13 cellular contexts compared by ENCODE assay signal in genomic region chr11:76756341-76756771, GRCh38.
"Had no signal": no experiment of that assay in that cellular context is flagged by ENCODE, and none has a peak within 500 bp of the region (broad histone marks: within the 10 kb centered on the region; RNA-seq: fewer than 3 reads in every experiment).

No MANE protein-coding gene starts in this region.

- H3K9me3 ChIP-seq: ascending aorta, left lung, upper lobe of left lung had no signal

- H3K27me3 ChIP-seq: ascending aorta, foreskin keratinocyte, left lung, upper lobe of left lung had no signal

- H3K9me3 Mint-ChIP-seq: activated CD4-positive, alpha-beta memory T cell treated with anti-CD3 and anti-CD28 coated beads, Interleukin-2, amount 10 ng/mL, durations not matched to agents 7 days and 5 days; activated naive CD8-positive, alpha-beta T cell treated with anti-CD3 and anti-CD28 coated beads, Interleukin-2, amount 50 U/mL, for 24 hours; memory B cell; nephron progenitor cell had no signal

- H3K36me3 Mint-ChIP-seq: memory B cell had no signal

- H3K4me1 Mint-ChIP-seq: activated CD4-positive, alpha-beta memory T cell treated with anti-CD3 and anti-CD28 coated beads, Interleukin-2, amount 10 ng/mL, durations not matched to agents 7 days and 5 days; activated naive CD8-positive, alpha-beta T cell treated with anti-CD3 and anti-CD28 coated beads, Interleukin-2, amount 50 U/mL, for 24 hours; memory B cell had no signal

- DNase-seq: activated CD4-positive, alpha-beta memory T cell treated with anti-CD3 and anti-CD28 coated beads, Interleukin-2, amount 10 ng/mL, durations not matched to agents 7 days and 5 days; activated naive CD4-positive, alpha-beta T cell treated with Interleukin-2 at 50 U/mL for 16 hours; activated naive CD8-positive, alpha-beta T cell treated with anti-CD3 and anti-CD28 coated beads, Interleukin-2, amount 50 U/mL, for 24 hours; foreskin keratinocyte; left lung; nephron progenitor cell; stimulated activated CD4-positive, alpha-beta T cell treated with anti-CD3 and anti-CD28 coated beads, Interleukin-4, amount 100 ng/mL, for 1 hour; stimulated activated CD8-positive, alpha-beta memory T cell treated with anti-CD3 and anti-CD28 coated beads, Interleukin-4, amount 100 ng/mL, for 48 hours; stimulated activated naive CD8-positive, alpha-beta T cell treated with anti-CD3 and anti-CD28 coated beads, Interleukin-15, Interleukin-2, amounts not matched to agents 100 U/mL and 50 U/mL, for 24 hours had no signal

- H3K4me3 ChIP-seq: ascending aorta, left lung, upper lobe of left lung had no signal

- ATAC-seq: activated naive CD8-positive, alpha-beta T cell treated with anti-CD3 and anti-CD28 coated beads, Interleukin-2, amount 50 U/mL, for 24 hours; foreskin keratinocyte; left lung; stimulated activated naive CD8-positive, alpha-beta T cell treated with anti-CD3 and anti-CD28 coated beads, Interleukin-15, Interleukin-2, amounts not matched to agents 100 U/mL and 50 U/mL, for 24 hours had no signal

- H3K4me1 ChIP-seq: foreskin keratinocyte had no signal

- H3K4me3 Mint-ChIP-seq: activated CD4-positive, alpha-beta memory T cell treated with anti-CD3 and anti-CD28 coated beads, Interleukin-2, amount 10 ng/mL, durations not matched to agents 7 days and 5 days; activated naive CD8-positive, alpha-beta T cell treated with anti-CD3 and anti-CD28 coated beads, Interleukin-2, amount 50 U/mL, for 24 hours; memory B cell; nephron progenitor cell had no signal

- H3K27ac ChIP-seq: ascending aorta, foreskin keratinocyte, left lung, upper lobe of left lung, VCaP had no signal

- H3K27ac Mint-ChIP-seq: activated CD4-positive, alpha-beta memory T cell treated with anti-CD3 and anti-CD28 coated beads, Interleukin-2, amount 10 ng/mL, durations not matched to agents 7 days and 5 days; activated naive CD8-positive, alpha-beta T cell treated with anti-CD3 and anti-CD28 coated beads, Interleukin-2, amount 50 U/mL, for 24 hours; memory B cell had no signal

- H3K36me3 ChIP-seq: ascending aorta, left lung, upper lobe of left lung had no signal
